In the genomic region with DNA sequence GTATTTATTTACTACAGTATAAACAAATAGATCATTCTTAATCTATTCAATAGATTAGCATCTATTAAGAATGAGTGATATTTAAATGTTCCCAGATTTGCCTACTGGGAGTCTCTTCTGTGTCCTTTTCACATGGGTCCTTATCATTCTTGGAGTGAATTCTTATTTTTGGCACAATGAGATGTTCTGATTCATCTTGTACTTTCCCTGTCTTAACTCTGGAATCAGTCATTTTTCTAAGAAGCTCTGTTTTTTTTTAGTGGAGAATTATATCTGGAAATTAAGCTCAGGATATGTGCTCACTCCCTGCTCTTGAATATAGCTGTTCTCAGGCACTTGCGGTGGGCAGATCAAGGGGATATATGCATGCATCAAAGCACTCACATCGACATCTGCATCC, we compare ENCODE assay signal across 23 cellular contexts.
"Had no signal": no experiment of that assay in that cellular context is flagged by ENCODE, and none has a peak within 500 bp of the region (broad histone marks: within the 10 kb centered on the region; RNA-seq: fewer than 3 reads in every experiment).

No MANE protein-coding gene starts in this region.

- H3K27me3 Mint-ChIP-seq: effector memory CD8-positive, alpha-beta T cell; naive B cell had no signal

- DNase-seq: colonic mucosa; cortex of kidney; effector CD8-positive, alpha-beta T cell; effector memory CD8-positive, alpha-beta T cell; endodermal cell; erythroblast; esophagus squamous epithelium; foreskin fibroblast; foreskin melanocyte; gastrocnemius medialis; glutamatergic neuron; head of caudate nucleus; heart right ventricle; hippocampal formation; left cardiac atrium; left lung; left ventricle myocardium superior; lower lobe of right lung; mucosa of descending colon; naive B cell had no signal

- H3K36me3 Mint-ChIP-seq: mesothelial cell of epicardium, naive B cell had no signal

- H3K4me3 ChIP-seq: colonic mucosa, esophagus squamous epithelium, gastrocnemius medialis, heart right ventricle, left lung, lower lobe of right lung, mucosa of descending colon had no signal

- H3K27me3 ChIP-seq: colonic mucosa, esophagus squamous epithelium, gastrocnemius medialis, heart right ventricle, left lung had no signal

- H3K4me1 Mint-ChIP-seq: endodermal cell, mesothelial cell of epicardium, naive B cell had no signal

- H3K9me3 Mint-ChIP-seq: dendritic cell treated with granulocyte-macrophage colony-stimulating factor and Interleukin-4, amounts not matched to agents 40 ng/mL and 50 ng/mL, for 4 days had no signal

- H3K27ac Mint-ChIP-seq: dendritic cell treated with granulocyte-macrophage colony-stimulating factor and Interleukin-4, amounts not matched to agents 40 ng/mL and 50 ng/mL, for 4 days; effector memory CD8-positive, alpha-beta T cell; endodermal cell; mesothelial cell of epicardium had no signal

- H3K4me3 Mint-ChIP-seq: dendritic cell treated with granulocyte-macrophage colony-stimulating factor and Interleukin-4, amounts not matched to agents 40 ng/mL and 50 ng/mL, for 4 days; effector memory CD8-positive, alpha-beta T cell; endodermal cell; mesothelial cell of epicardium; naive B cell had no signal

- H3K36me3 ChIP-seq: colonic mucosa, esophagus squamous epithelium, gastrocnemius medialis, heart right ventricle, left lung, lower lobe of right lung had no signal

- H3K27ac ChIP-seq: colonic mucosa, epithelial cell of prostate, esophagus squamous epithelium, gastrocnemius medialis, heart right ventricle, left lung, lower lobe of right lung had no signal

- H3K4me1 ChIP-seq: colonic mucosa, esophagus squamous epithelium, gastrocnemius medialis, heart right ventricle, left lung, lower lobe of right lung had no signal
